In genomic region chr10:128500642-128501041, GRCh38 we compare ENCODE assay signal across 37 cellular contexts.
"Had no signal": no experiment of that assay in that cellular context is flagged by ENCODE, and none has a peak within 500 bp of the region (broad histone marks: within the 10 kb centered on the region; RNA-seq: fewer than 3 reads in every experiment).

No MANE protein-coding gene starts in this region.

- H3K27ac ChIP-seq: ascending aorta, cardiac muscle cell, VCaP had no signal

- H3K9me3 ChIP-seq: ascending aorta had no signal

- H3K4me1 Mint-ChIP-seq: activated B cell treated with CpG ODN at 0.5 μM for 24 hours; activated CD4-positive, alpha-beta T cell treated with anti-CD3 and anti-CD28 coated beads, Interleukin-2, amount 10 ng/mL, durations not matched to agents 24 days and 14 days; activated naive CD4-positive, alpha-beta T cell treated with anti-CD3 and anti-CD28 coated beads, Interleukin-2, amount 10 ng/mL, durations not matched to agents 7 days and 5 days; activated naive CD4-positive, alpha-beta T cell treated with anti-CD3 and anti-CD28 coated beads, Interleukin-2, amount 50 U/mL, for 24 hours; activated naive CD8-positive, alpha-beta T cell treated with anti-CD3 and anti-CD28 coated beads, Interleukin-2, amount 10 ng/mL, durations not matched to agents 7 days and 5 days; activated naive CD8-positive, alpha-beta T cell treated with anti-CD3 and anti-CD28 coated beads, Interleukin-2, amount 50 U/mL, for 24 hours; activated T-helper 17 cell treated with anti-CD3 and anti-CD28 coated beads, Interleukin-2, amount 50 U/mL, for 72 hours; central memory CD8-positive, alpha-beta T cell had no signal

- H3K27me3 Mint-ChIP-seq: activated CD4-positive, alpha-beta memory T cell treated with anti-CD3 and anti-CD28 coated beads for 36 hours; activated CD4-positive, alpha-beta T cell treated with anti-CD3 and anti-CD28 coated beads, Interleukin-2, amount 10 ng/mL, durations not matched to agents 24 days and 14 days; activated naive CD4-positive, alpha-beta T cell treated with anti-CD3 and anti-CD28 coated beads, Interleukin-2, amount 10 ng/mL, durations not matched to agents 7 days and 5 days; activated naive CD8-positive, alpha-beta T cell treated with anti-CD3 and anti-CD28 coated beads, Interleukin-2, amount 10 ng/mL, durations not matched to agents 7 days and 5 days; central memory CD8-positive, alpha-beta T cell had no signal

- H3K4me3 Mint-ChIP-seq: activated B cell treated with CpG ODN at 0.5 μM for 24 hours; activated CD4-positive, alpha-beta memory T cell treated with anti-CD3 and anti-CD28 coated beads for 36 hours; activated CD4-positive, alpha-beta T cell treated with anti-CD3 and anti-CD28 coated beads, Interleukin-2, amount 10 ng/mL, durations not matched to agents 24 days and 14 days; activated CD8-positive, alpha-beta T cell treated with anti-CD3 and anti-CD28 coated beads for 36 hours; activated naive CD4-positive, alpha-beta T cell treated with anti-CD3 and anti-CD28 coated beads, Interleukin-2, amount 10 ng/mL, durations not matched to agents 7 days and 5 days; activated naive CD4-positive, alpha-beta T cell treated with anti-CD3 and anti-CD28 coated beads, Interleukin-2, amount 50 U/mL, for 24 hours; activated naive CD8-positive, alpha-beta T cell; activated naive CD8-positive, alpha-beta T cell treated with anti-CD3 and anti-CD28 coated beads, Interleukin-2, amount 10 ng/mL, durations not matched to agents 7 days and 5 days; activated naive CD8-positive, alpha-beta T cell treated with anti-CD3 and anti-CD28 coated beads, Interleukin-2, amount 50 U/mL, for 24 hours; activated T-cell treated with anti-CD3 and anti-CD28 coated beads, Interleukin-2, amount 50 U/mL, for 4 hours; activated T-cell treated with anti-CD3 and anti-CD28 coated beads, Interleukin-2, amount 50 U/mL, for 72 hours; activated T-helper 1 cell treated with anti-CD3 and anti-CD28 coated beads, Interleukin-12 subunit alpha, Interleukin-12 subunit beta, Interleukin-2, Interleukin-4 antibody, amounts not matched to agents 30 ng/mL and 10 ng/mL and 1 ng/mL, durations not matched to agents 14 hours and 24 hours and 36 hours; activated T-helper 17 cell treated with anti-CD3 and anti-CD28 coated beads, Interleukin-2, amount 50 U/mL, for 72 hours; brain; central memory CD8-positive, alpha-beta T cell; T-helper 2 cell treated with Interferon-gamma antibody and Interleukin-4, amounts not matched to agents 5 μg/mL and 100 μg/mL, for 36 hours had no signal

- DNase-seq: activated B cell treated with CpG ODN at 0.5 μM for 24 hours; activated CD4-positive, alpha-beta memory T cell treated with anti-CD3 and anti-CD28 coated beads for 36 hours; activated CD4-positive, alpha-beta T cell treated with anti-CD3 and anti-CD28 coated beads for 4 hours; activated CD4-positive, alpha-beta T cell treated with anti-CD3 and anti-CD28 coated beads, Interleukin-2, amount 10 ng/mL, durations not matched to agents 24 days and 14 days; activated CD4-positive, alpha-beta T cell treated with anti-CD3 and anti-CD28 coated beads, Interleukin-2, amount 50 U/mL, for 1 hour; activated CD4-positive, alpha-beta T cell treated with anti-CD3 and anti-CD28 coated beads, Interleukin-2, amount 50 U/mL, for 4 hours; activated CD4-positive, CD25-positive, alpha-beta regulatory T cell treated with anti-CD3 and anti-CD28 coated beads, Interleukin-2, amount 50 U/mL, for 72 hours; activated CD8-positive, alpha-beta memory T cell treated with anti-CD3 and anti-CD28 coated beads, Interleukin-2, amount 50 U/mL, for 4 hours; activated CD8-positive, alpha-beta T cell treated with anti-CD3 and anti-CD28 coated beads for 36 hours; activated effector memory CD4-positive, alpha-beta T cell treated with anti-CD3 and anti-CD28 coated beads, Interleukin-2, amount 50 U/mL, for 16 hours; activated gamma-delta T cell treated with Interleukin-2 at 50 U/mL for 16 hours; activated naive CD4-positive, alpha-beta T cell; activated naive CD4-positive, alpha-beta T cell treated with anti-CD3 and anti-CD28 coated beads, Interleukin-2, amount 10 ng/mL, durations not matched to agents 7 days and 5 days; activated naive CD8-positive, alpha-beta T cell treated with anti-CD3 and anti-CD28 coated beads, Interleukin-2, amount 10 ng/mL, durations not matched to agents 7 days and 5 days; activated naive CD8-positive, alpha-beta T cell treated with anti-CD3 and anti-CD28 coated beads, Interleukin-2, amount 50 U/mL, for 24 hours; activated T-cell treated with anti-CD3 and anti-CD28 coated beads for 4 hours; activated T-cell treated with anti-CD3 and anti-CD28 coated beads, Interleukin-2, amount 50 U/mL, for 1 hour; activated T-cell treated with anti-CD3 and anti-CD28 coated beads, Interleukin-2, amount 50 U/mL, for 4 hours; activated T-cell treated with anti-CD3 and anti-CD28 coated beads, Interleukin-2, amount 50 U/mL, for 72 hours; amygdala; anterior cingulate cortex; caudate nucleus; cerebellar nuclear complex; T-helper 2 cell; T-helper 9 cell had no signal

- H3K36me3 ChIP-seq: ascending aorta, cardiac muscle cell had no signal

- H3K27me3 ChIP-seq: ascending aorta, cardiac muscle cell had no signal

- H3K9me3 Mint-ChIP-seq: activated B cell treated with CpG ODN at 0.5 μM for 24 hours; activated CD4-positive, alpha-beta memory T cell treated with anti-CD3 and anti-CD28 coated beads for 36 hours; activated CD4-positive, alpha-beta T cell treated with anti-CD3 and anti-CD28 coated beads, Interleukin-2, amount 10 ng/mL, durations not matched to agents 24 days and 14 days; activated CD8-positive, alpha-beta T cell treated with anti-CD3 and anti-CD28 coated beads for 36 hours; activated naive CD4-positive, alpha-beta T cell treated with anti-CD3 and anti-CD28 coated beads, Interleukin-2, amount 10 ng/mL, durations not matched to agents 7 days and 5 days; activated naive CD4-positive, alpha-beta T cell treated with anti-CD3 and anti-CD28 coated beads, Interleukin-2, amount 50 U/mL, for 24 hours; activated naive CD8-positive, alpha-beta T cell treated with anti-CD3 and anti-CD28 coated beads, Interleukin-2, amount 10 ng/mL, durations not matched to agents 7 days and 5 days; activated naive CD8-positive, alpha-beta T cell treated with anti-CD3 and anti-CD28 coated beads, Interleukin-2, amount 50 U/mL, for 24 hours; activated T-cell treated with anti-CD3 and anti-CD28 coated beads, Interleukin-2, amount 50 U/mL, for 4 hours; activated T-cell treated with anti-CD3 and anti-CD28 coated beads, Interleukin-2, amount 50 U/mL, for 72 hours; activated T-helper 1 cell treated with anti-CD3 and anti-CD28 coated beads, Interleukin-12 subunit alpha, Interleukin-12 subunit beta, Interleukin-2, Interleukin-4 antibody, amounts not matched to agents 30 ng/mL and 10 ng/mL and 1 ng/mL, durations not matched to agents 14 hours and 24 hours and 36 hours; activated T-helper 17 cell treated with anti-CD3 and anti-CD28 coated beads, Interleukin-2, amount 50 U/mL, for 72 hours; central memory CD8-positive, alpha-beta T cell; T-helper 2 cell treated with Interferon-gamma antibody and Interleukin-4, amounts not matched to agents 5 μg/mL and 100 μg/mL, for 36 hours had no signal

- H3K27ac Mint-ChIP-seq: activated B cell treated with CpG ODN at 0.5 μM for 24 hours; activated CD4-positive, alpha-beta memory T cell treated with anti-CD3 and anti-CD28 coated beads for 36 hours; activated CD4-positive, alpha-beta T cell treated with anti-CD3 and anti-CD28 coated beads, Interleukin-2, amount 10 ng/mL, durations not matched to agents 24 days and 14 days; activated CD8-positive, alpha-beta T cell treated with anti-CD3 and anti-CD28 coated beads for 36 hours; activated naive CD4-positive, alpha-beta T cell treated with anti-CD3 and anti-CD28 coated beads, Interleukin-2, amount 10 ng/mL, durations not matched to agents 7 days and 5 days; activated naive CD4-positive, alpha-beta T cell treated with anti-CD3 and anti-CD28 coated beads, Interleukin-2, amount 50 U/mL, for 24 hours; activated naive CD8-positive, alpha-beta T cell; activated naive CD8-positive, alpha-beta T cell treated with anti-CD3 and anti-CD28 coated beads, Interleukin-2, amount 10 ng/mL, durations not matched to agents 7 days and 5 days; activated naive CD8-positive, alpha-beta T cell treated with anti-CD3 and anti-CD28 coated beads, Interleukin-2, amount 50 U/mL, for 24 hours; activated T-cell treated with anti-CD3 and anti-CD28 coated beads, Interleukin-2, amount 50 U/mL, for 72 hours; activated T-helper 1 cell treated with anti-CD3 and anti-CD28 coated beads, Interleukin-12 subunit alpha, Interleukin-12 subunit beta, Interleukin-2, Interleukin-4 antibody, amounts not matched to agents 30 ng/mL and 10 ng/mL and 1 ng/mL, durations not matched to agents 14 hours and 24 hours and 36 hours; activated T-helper 17 cell treated with anti-CD3 and anti-CD28 coated beads, Interleukin-2, amount 50 U/mL, for 72 hours; brain; T-helper 2 cell treated with Interferon-gamma antibody and Interleukin-4, amounts not matched to agents 5 μg/mL and 100 μg/mL, for 36 hours had no signal

- FAIRE-seq: bronchial epithelial cell, TTC549 had no signal

- ATAC-seq: activated CD8-positive, alpha-beta T cell treated with anti-CD3 and anti-CD28 coated beads for 36 hours; activated naive CD8-positive, alpha-beta T cell treated with anti-CD3 and anti-CD28 coated beads, Interleukin-2, amount 50 U/mL, for 24 hours; activated T-cell treated with anti-CD3 and anti-CD28 coated beads, Interleukin-2, amount 50 U/mL, for 4 hours; activated T-cell treated with anti-CD3 and anti-CD28 coated beads, Interleukin-2, amount 50 U/mL, for 72 hours; activated T-helper 17 cell treated with anti-CD3 and anti-CD28 coated beads, Interleukin-2, amount 50 U/mL, for 72 hours had no signal

- H3K36me3 Mint-ChIP-seq: activated CD4-positive, alpha-beta memory T cell treated with anti-CD3 and anti-CD28 coated beads for 36 hours; activated naive CD4-positive, alpha-beta T cell treated with anti-CD3 and anti-CD28 coated beads, Interleukin-2, amount 10 ng/mL, durations not matched to agents 7 days and 5 days; activated naive CD4-positive, alpha-beta T cell treated with anti-CD3 and anti-CD28 coated beads, Interleukin-2, amount 50 U/mL, for 24 hours; activated naive CD8-positive, alpha-beta T cell; activated naive CD8-positive, alpha-beta T cell treated with anti-CD3 and anti-CD28 coated beads, Interleukin-2, amount 10 ng/mL, durations not matched to agents 7 days and 5 days; brain had no signal

- H3K4me1 ChIP-seq: ascending aorta had no signal

- H3K4me3 ChIP-seq: ascending aorta, cardiac muscle cell had no signal
